Comparison of ENCODE assay signal across 1 cellular context in genomic region chr10:5412277-5412941, GRCh38.
A peak's percentile ranks its signal among the peaks of the same experiment; 100 is the strongest.
TF ChIP-seq lines count a peak whose summit lies in the region.

NET1 (plus strand) TSS chr10:5412557; CDS start chr10:5412693, 136 bp downstream.

TF ChIP-seq in HepG2, 621 proteins besides CTCF, POLR2A, EP300 and RAD21 (continued from another document and continues in another):
- TF ChIP-seq PATZ1 (CRISPR knock-in tag; IDR thresholded peaks at IDR 0.05) = 0 out of 2 replicates have a peak, but pooled peaks have one; percentile 20
- TF ChIP-seq NFIB (CRISPR knock-in tag; IDR thresholded peaks at IDR 0.05; ENCODE audit: borderline replicate concordance) = no peak
- no peak for TF ChIP-seq ZNF800 (CRISPR knock-in tag; IDR thresholded peaks at IDR 0.05)
- TF ChIP-seq ZNF180 (CRISPR knock-in tag; IDR thresholded peaks at IDR 0.05; ENCODE audit: borderline replicate concordance, low read depth) = no peak
- TF ChIP-seq NRL (CRISPR knock-in tag; IDR thresholded peaks at IDR 0.05; ENCODE audit: borderline replicate concordance) = no peak; the same call in 1 of the 2 replicates
- TF ChIP-seq HDAC1 (CRISPR knock-in tag; IDR thresholded peaks at IDR 0.05) = peak; percentile 99
- no peak for TF ChIP-seq SOX6 (IDR thresholded peaks at IDR 0.05)
- peak; percentile 24; the same call in 1 of the 2 replicates for TF ChIP-seq SOX6 (CRISPR knock-in tag; IDR thresholded peaks at IDR 0.05)
- no peak for TF ChIP-seq ZNF20 (CRISPR knock-in tag; IDR thresholded peaks at IDR 0.05)
- 0 out of 2 replicates have a peak, but pooled peaks have one; percentile 24 for TF ChIP-seq HOXD1 (CRISPR knock-in tag; IDR thresholded peaks at IDR 0.05)
- TF ChIP-seq IRF9 (CRISPR knock-in tag; IDR thresholded peaks at IDR 0.05; ENCODE audit: borderline replicate concordance) = peak; percentile 60; the same call in 1 of the 2 replicates
- no peak for TF ChIP-seq HDAC6 (IDR thresholded peaks at IDR 0.05; ENCODE audit: low read depth, low read length)
- TF ChIP-seq, protein P1, sequence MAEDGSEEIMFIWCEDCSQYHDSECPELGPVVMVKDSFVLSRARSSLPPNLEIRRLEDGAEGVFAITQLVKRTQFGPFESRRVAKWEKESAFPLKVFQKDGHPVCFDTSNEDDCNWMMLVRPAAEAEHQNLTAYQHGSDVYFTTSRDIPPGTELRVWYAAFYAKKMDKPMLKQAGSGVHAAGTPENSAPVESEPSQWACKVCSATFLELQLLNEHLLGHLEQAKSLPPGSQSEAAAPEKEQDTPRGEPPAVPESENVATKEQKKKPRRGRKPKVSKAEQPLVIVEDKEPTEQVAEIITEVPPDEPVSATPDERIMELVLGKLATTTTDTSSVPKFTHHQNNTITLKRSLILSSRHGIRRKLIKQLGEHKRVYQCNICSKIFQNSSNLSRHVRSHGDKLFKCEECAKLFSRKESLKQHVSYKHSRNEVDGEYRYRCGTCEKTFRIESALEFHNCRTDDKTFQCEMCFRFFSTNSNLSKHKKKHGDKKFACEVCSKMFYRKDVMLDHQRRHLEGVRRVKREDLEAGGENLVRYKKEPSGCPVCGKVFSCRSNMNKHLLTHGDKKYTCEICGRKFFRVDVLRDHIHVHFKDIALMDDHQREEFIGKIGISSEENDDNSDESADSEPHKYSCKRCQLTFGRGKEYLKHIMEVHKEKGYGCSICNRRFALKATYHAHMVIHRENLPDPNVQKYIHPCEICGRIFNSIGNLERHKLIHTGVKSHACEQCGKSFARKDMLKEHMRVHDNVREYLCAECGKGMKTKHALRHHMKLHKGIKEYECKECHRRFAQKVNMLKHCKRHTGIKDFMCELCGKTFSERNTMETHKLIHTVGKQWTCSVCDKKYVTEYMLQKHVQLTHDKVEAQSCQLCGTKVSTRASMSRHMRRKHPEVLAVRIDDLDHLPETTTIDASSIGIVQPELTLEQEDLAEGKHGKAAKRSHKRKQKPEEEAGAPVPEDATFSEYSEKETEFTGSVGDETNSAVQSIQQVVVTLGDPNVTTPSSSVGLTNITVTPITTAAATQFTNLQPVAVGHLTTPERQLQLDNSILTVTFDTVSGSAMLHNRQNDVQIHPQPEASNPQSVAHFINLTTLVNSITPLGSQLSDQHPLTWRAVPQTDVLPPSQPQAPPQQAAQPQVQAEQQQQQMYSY (CRISPR knock-in tag; IDR thresholded peaks at IDR 0.05) = no peak
- TF ChIP-seq AGO2 (optimal IDR thresholded peaks at IDR 0.05; ENCODE audit: low read depth, low read length) = no peak
- TF ChIP-seq, protein P2, sequence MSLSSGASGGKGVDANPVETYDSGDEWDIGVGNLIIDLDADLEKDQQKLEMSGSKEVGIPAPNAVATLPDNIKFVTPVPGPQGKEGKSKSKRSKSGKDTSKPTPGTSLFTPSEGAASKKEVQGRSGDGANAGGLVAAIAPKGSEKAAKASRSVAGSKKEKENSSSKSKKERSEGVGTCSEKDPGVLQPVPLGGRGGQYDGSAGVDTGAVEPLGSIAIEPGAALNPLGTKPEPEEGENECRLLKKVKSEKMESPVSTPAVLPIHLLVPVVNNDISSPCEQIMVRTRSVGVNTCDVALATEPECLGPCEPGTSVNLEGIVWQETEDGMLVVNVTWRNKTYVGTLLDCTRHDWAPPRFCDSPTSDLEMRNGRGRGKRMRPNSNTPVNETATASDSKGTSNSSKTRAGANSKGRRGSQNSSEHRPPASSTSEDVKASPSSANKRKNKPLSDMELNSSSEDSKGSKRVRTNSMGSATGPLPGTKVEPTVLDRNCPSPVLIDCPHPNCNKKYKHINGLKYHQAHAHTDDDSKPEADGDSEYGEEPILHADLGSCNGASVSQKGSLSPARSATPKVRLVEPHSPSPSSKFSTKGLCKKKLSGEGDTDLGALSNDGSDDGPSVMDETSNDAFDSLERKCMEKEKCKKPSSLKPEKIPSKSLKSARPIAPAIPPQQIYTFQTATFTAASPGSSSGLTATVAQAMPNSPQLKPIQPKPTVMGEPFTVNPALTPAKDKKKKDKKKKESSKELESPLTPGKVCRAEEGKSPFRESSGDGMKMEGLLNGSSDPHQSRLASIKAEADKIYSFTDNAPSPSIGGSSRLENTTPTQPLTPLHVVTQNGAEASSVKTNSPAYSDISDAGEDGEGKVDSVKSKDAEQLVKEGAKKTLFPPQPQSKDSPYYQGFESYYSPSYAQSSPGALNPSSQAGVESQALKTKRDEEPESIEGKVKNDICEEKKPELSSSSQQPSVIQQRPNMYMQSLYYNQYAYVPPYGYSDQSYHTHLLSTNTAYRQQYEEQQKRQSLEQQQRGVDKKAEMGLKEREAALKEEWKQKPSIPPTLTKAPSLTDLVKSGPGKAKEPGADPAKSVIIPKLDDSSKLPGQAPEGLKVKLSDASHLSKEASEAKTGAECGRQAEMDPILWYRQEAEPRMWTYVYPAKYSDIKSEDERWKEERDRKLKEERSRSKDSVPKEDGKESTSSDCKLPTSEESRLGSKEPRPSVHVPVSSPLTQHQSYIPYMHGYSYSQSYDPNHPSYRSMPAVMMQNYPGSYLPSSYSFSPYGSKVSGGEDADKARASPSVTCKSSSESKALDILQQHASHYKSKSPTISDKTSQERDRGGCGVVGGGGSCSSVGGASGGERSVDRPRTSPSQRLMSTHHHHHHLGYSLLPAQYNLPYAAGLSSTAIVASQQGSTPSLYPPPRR (CRISPR knock-in tag; IDR thresholded peaks at IDR 0.05; ENCODE audit: borderline replicate concordance) = 0 out of 2 replicates have a peak, but pooled peaks have one; percentile 32
- no peak for TF ChIP-seq ZNF354B (CRISPR knock-in tag; IDR thresholded peaks at IDR 0.05)
- TF ChIP-seq ARID5B (CRISPR knock-in tag; IDR thresholded peaks at IDR 0.05) = peak; percentile 17; the same call in 1 of the 2 replicates
- no peak for TF ChIP-seq NCOR1 (IDR thresholded peaks at IDR 0.05; ENCODE audit: borderline replicate concordance, low read length)
- TF ChIP-seq, protein P3, sequence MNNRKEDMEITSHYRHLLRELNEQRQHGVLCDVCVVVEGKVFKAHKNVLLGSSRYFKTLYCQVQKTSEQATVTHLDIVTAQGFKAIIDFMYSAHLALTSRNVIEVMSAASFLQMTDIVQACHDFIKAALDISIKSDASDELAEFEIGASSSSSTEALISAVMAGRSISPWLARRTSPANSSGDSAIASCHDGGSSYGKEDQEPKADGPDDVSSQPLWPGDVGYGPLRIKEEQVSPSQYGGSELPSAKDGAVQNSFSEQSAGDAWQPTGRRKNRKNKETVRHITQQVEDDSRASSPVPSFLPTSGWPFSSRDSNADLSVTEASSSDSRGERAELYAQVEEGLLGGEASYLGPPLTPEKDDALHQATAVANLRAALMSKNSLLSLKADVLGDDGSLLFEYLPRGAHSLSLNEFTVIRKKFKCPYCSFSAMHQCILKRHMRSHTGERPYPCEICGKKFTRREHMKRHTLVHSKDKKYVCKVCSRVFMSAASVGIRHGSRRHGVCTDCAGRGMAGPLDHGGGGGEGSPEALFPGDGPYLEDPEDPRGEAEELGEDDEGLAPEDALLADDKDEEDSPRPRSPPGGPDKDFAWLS (CRISPR knock-in tag; IDR thresholded peaks at IDR 0.05; ENCODE audit: borderline replicate concordance) = no peak
- TF ChIP-seq ZBTB7A (CRISPR knock-in tag; IDR thresholded peaks at IDR 0.05) = no peak
- TF ChIP-seq FIP1L1 (IDR thresholded peaks at IDR 0.05; ENCODE audit: borderline replicate concordance, insufficient read depth, low read depth, low read length) = no peak
- TF ChIP-seq PRPF4 (IDR thresholded peaks at IDR 0.05; ENCODE audit: low read depth, low read length, poor library complexity, severe bottlenecking) = no peak
- no peak for TF ChIP-seq ETS1 (CRISPR knock-in tag; IDR thresholded peaks at IDR 0.05)
- no peak for TF ChIP-seq RAD51 (IDR thresholded peaks at IDR 0.05; ENCODE audit: borderline replicate concordance)
- no peak for TF ChIP-seq IKZF5 (CRISPR knock-in tag; IDR thresholded peaks at IDR 0.05)
- no peak for TF ChIP-seq MATR3 (CRISPR knock-in tag; IDR thresholded peaks at IDR 0.05)
- peak; percentile 97 for TF ChIP-seq HNRNPK (IDR thresholded peaks at IDR 0.05; ENCODE audit: low read depth, low read length, poor library complexity, severe bottlenecking)
- TF ChIP-seq ESRRA (CRISPR knock-in tag; IDR thresholded peaks at IDR 0.05; ENCODE audit: low read depth) = no peak
- TF ChIP-seq, protein P4, sequence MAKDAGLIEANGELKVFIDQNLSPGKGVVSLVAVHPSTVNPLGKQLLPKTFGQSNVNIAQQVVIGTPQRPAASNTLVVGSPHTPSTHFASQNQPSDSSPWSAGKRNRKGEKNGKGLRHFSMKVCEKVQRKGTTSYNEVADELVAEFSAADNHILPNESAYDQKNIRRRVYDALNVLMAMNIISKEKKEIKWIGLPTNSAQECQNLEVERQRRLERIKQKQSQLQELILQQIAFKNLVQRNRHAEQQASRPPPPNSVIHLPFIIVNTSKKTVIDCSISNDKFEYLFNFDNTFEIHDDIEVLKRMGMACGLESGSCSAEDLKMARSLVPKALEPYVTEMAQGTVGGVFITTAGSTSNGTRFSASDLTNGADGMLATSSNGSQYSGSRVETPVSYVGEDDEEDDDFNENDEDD (CRISPR knock-in tag; IDR thresholded peaks at IDR 0.05; ENCODE audit: borderline replicate concordance) = peak; percentile 98
- TF ChIP-seq KLF6 (CRISPR knock-in tag; IDR thresholded peaks at IDR 0.05) = no peak
